In the genomic region with DNA sequence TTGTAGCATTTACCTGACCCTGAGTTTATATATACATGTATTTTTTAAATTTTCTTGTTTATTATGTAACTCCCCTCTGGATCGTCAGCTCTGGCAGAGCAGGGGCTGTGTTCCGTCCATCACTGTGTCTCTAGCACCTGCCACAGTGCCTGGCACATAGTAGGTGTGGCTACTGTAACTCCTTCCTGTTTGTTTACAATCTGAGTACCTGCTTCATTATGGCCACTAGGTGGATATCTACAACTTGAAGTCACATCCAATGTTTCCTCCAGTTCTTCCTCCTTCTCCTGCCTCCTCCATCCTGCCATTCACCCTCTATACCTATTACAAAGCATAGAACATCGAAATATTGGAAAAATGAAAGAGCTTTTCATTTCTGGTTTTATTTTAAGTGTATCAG, we compare ENCODE assay signal across 11 cellular contexts. TPM values are rescaled to one million over a fixed set of nuclear protein-coding genes. Genes with fewer than 3 reads are reported as not detected.
DNase-seq lines count a peak whose midpoint lies in the region; ATAC-seq and TF ChIP-seq lines count a peak whose summit lies in the region.
"Had no signal": no experiment of that assay in that cellular context is flagged by ENCODE, and none has a peak within 500 bp of the region (broad histone marks: within the 10 kb centered on the region; RNA-seq: fewer than 3 reads in every experiment).

No MANE protein-coding gene starts in this region.

- no peaks in the 10 kb centered on the region for H3K36me3 ChIP-seq in mucosa of descending colon (ENCODE audit: low read depth)
- H3K36me3 ChIP-seq: vagina had no signal

- intact Hi-C loops in mucosa of descending colon (cut with DNase I, micrococcal nuclease): no loop called here

- DNase-seq in SIG-M5 treated with dmso at 0.1 percent for 504 hours (lab: John Stamatoyannopoulos, UW; ENCODE audit: unreplicated experiment) (peak; percentile 9), SIG-M5 (lab: John Stamatoyannopoulos, UW) (no peak), NCI-H2029 treated with DMSO at 0.1 percent for 48 hours (lab: John Stamatoyannopoulos, UW) (peak; percentile 3), mucosa of descending colon (no peak), activated T-cell treated with anti-CD3 and anti-CD28 coated beads for 4 hours (no peak), middle frontal gyrus (ENCODE audit: extremely low spot score, low spot score) (no peak)
- DNase-seq: IMR-90 had no signal

- no peak overlapping the region for H3K4me3 ChIP-seq in mucosa of descending colon
- H3K4me3 ChIP-seq: vagina had no signal

- H3K9me3 ChIP-seq in mucosa of descending colon: no peaks in the 10 kb centered on the region
- H3K9me3 ChIP-seq: vagina had no signal

- ATAC-seq in GM21526 (IDR thresholded peaks at IDR 0.05; ENCODE audit: low FRiP score, unreplicated experiment) (peak; percentile 73), mucosa of descending colon (peak; percentile 36), HG03280 (IDR thresholded peaks at IDR 0.05; ENCODE audit: unreplicated experiment) (no peak)

- no peaks in the 10 kb centered on the region for H3K4me1 ChIP-seq in mucosa of descending colon (ENCODE audit: low read depth)
- H3K4me1 ChIP-seq: vagina had no signal

- no peak for TF ChIP-seq CTCF in mucosa of descending colon (IDR thresholded peaks at IDR 0.05)

RNA-seq across cellular contexts. Expression of gene PPP1R2B, which starts 14.2 kb away (rescaled TPM):
- total RNA-seq in mucosa of descending colon: under 1 TPM in 1 of 3 donors, not detected in 2; 0.14 TPM
- total RNA-seq: IMR-90, liver, vagina had no signal

Comparison
In these comparisons a context has a peak if more than half of its experiments do, and no peak if none do; other contexts are left out.
1. DNase-seq: peak in SIG-M5 treated with dmso at 0.1 percent for 504 hours (single experiment) and NCI-H2029 treated with DMSO at 0.1 percent for 48 hours (single experiment); none in SIG-M5 (single experiment), mucosa of descending colon (0 of 3), activated T-cell treated with anti-CD3 and anti-CD28 coated beads for 4 hours (single experiment) and middle frontal gyrus (single experiment).